Comparison of ENCODE assay signal across 23 cellular contexts in the genomic region with DNA sequence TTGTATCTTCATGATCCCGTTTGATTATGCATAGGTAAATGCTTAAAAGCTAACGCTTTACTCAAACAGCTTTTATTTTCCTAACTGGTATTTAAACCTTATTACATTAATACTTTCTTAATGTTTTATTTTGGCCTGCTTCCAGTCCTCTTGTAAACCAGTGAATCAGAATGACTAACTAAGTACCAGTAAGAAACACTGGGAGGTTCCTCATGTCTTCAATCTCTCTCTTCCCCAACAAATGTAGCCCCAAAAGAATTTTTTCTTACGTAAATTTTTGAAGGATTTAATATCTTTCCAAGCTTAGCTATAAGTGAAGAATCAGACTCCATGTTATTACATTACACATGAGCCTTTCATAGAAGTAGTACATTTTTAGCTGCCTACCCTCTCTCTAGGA.
"Had no signal": no experiment of that assay in that cellular context is flagged by ENCODE, and none has a peak within 500 bp of the region (broad histone marks: within the 10 kb centered on the region; RNA-seq: fewer than 3 reads in every experiment).

No MANE protein-coding gene starts in this region.

- H3K27me3 Mint-ChIP-seq: activated CD4-positive, alpha-beta T cell treated with anti-CD3 and anti-CD28 coated beads, Interleukin-2, amount 10 ng/mL, durations not matched to agents 24 days and 14 days; activated naive CD8-positive, alpha-beta T cell; naive thymus-derived CD8-positive, alpha-beta T cell had no signal

- H3K4me3 ChIP-seq: gastrocnemius medialis, heart right ventricle, left ventricle myocardium inferior, mucosa of descending colon, pancreas, transverse colon, vagina had no signal

- ATAC-seq: activated CD8-positive, alpha-beta T cell treated with anti-CD3 and anti-CD28 coated beads, Interleukin-2, amount 10 ng/mL, durations not matched to agents 7 days and 5 days; gastrocnemius medialis; heart right ventricle; mucosa of descending colon; naive thymus-derived CD8-positive, alpha-beta T cell; pancreas; WTC11 had no signal

- H3K4me1 ChIP-seq: gastrocnemius medialis, heart right ventricle, left ventricle myocardium inferior, pancreas, transverse colon, vagina had no signal

- H3K36me3 Mint-ChIP-seq: activated naive CD8-positive, alpha-beta T cell; naive thymus-derived CD8-positive, alpha-beta T cell; WTC11 had no signal

- H3K27ac Mint-ChIP-seq: activated CD4-positive, alpha-beta T cell treated with anti-CD3 and anti-CD28 coated beads, Interleukin-2, amount 10 ng/mL, durations not matched to agents 24 days and 14 days; activated CD8-positive, alpha-beta T cell treated with anti-CD3 and anti-CD28 coated beads, Interleukin-2, amount 10 ng/mL, durations not matched to agents 7 days and 5 days; activated naive CD8-positive, alpha-beta T cell; naive thymus-derived CD8-positive, alpha-beta T cell; WTC11 had no signal

- H3K9me3 ChIP-seq: gastrocnemius medialis, heart right ventricle, mucosa of descending colon, pancreas, transverse colon, vagina had no signal

- H3K4me3 Mint-ChIP-seq: activated CD4-positive, alpha-beta T cell treated with anti-CD3 and anti-CD28 coated beads, Interleukin-2, amount 10 ng/mL, durations not matched to agents 24 days and 14 days; activated CD8-positive, alpha-beta T cell treated with anti-CD3 and anti-CD28 coated beads, Interleukin-2, amount 10 ng/mL, durations not matched to agents 7 days and 5 days; activated naive CD8-positive, alpha-beta T cell; naive thymus-derived CD8-positive, alpha-beta T cell; WTC11 had no signal

- H3K27me3 ChIP-seq: gastrocnemius medialis, heart right ventricle, pancreas, transverse colon, vagina had no signal

- H3K27ac ChIP-seq: gastrocnemius medialis, heart right ventricle, left ventricle myocardium inferior, pancreas, transverse colon, vagina had no signal

- H3K36me3 ChIP-seq: gastrocnemius medialis, heart right ventricle, left ventricle myocardium inferior, pancreas, transverse colon, vagina had no signal

- H3K4me1 Mint-ChIP-seq: activated CD4-positive, alpha-beta T cell treated with anti-CD3 and anti-CD28 coated beads, Interleukin-2, amount 10 ng/mL, durations not matched to agents 24 days and 14 days; naive thymus-derived CD8-positive, alpha-beta T cell had no signal

- FAIRE-seq: endothelial cell of umbilical vein, islet of Langerhans, pancreas, TTC549 had no signal

- DNase-seq: activated CD4-positive, alpha-beta T cell treated with anti-CD3 and anti-CD28 coated beads, Interleukin-2, amount 10 ng/mL, durations not matched to agents 24 days and 14 days; activated CD8-positive, alpha-beta memory T cell treated with anti-CD3 and anti-CD28 coated beads, Interleukin-2, amount 50 U/mL, for 4 hours; activated CD8-positive, alpha-beta T cell treated with anti-CD3 and anti-CD28 coated beads, Interleukin-2, amount 10 ng/mL, durations not matched to agents 7 days and 5 days; activated gamma-delta T cell treated with Interleukin-2 at 50 U/mL for 16 hours; activated T-cell treated with anti-CD3 and anti-CD28 coated beads, Interleukin-2, amount 50 U/mL, for 48 hours; amniotic stem cell; effector CD8-positive, alpha-beta T cell; gastrocnemius medialis; heart right ventricle; left ventricle myocardium inferior; mucosa of descending colon; naive thymus-derived CD8-positive, alpha-beta T cell; pancreas; stimulated activated CD4-positive, alpha-beta T cell treated with anti-CD3 and anti-CD28 coated beads, Interleukin-2, amount 100 ng/mL, for 48 hours; stimulated activated naive CD4-positive, alpha-beta T cell; substantia nigra; transverse colon had no signal
